1 cellular context compared by ENCODE assay signal in the genomic region with DNA sequence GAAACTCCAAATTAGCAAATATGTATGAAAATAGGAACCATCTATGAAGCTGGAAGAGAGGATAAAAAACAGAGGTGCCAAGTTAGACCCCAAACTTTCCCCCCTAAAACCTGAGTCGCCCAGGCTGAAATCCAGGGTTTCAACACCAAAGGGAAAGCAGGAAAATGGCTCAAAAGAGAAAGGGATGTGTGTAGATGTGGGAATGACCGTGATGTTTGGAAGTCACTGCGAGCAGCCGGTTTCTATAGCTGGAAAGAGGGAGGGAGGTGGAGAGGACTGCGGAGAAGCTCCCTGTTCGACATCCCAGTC.
TF ChIP-seq lines count a peak whose summit lies in the region.

No MANE protein-coding gene starts in this region.

TF ChIP-seq in A549, 52 proteins besides CTCF, POLR2A, EP300 and RAD21 (continued from another document):
- TF ChIP-seq, protein P1, sequence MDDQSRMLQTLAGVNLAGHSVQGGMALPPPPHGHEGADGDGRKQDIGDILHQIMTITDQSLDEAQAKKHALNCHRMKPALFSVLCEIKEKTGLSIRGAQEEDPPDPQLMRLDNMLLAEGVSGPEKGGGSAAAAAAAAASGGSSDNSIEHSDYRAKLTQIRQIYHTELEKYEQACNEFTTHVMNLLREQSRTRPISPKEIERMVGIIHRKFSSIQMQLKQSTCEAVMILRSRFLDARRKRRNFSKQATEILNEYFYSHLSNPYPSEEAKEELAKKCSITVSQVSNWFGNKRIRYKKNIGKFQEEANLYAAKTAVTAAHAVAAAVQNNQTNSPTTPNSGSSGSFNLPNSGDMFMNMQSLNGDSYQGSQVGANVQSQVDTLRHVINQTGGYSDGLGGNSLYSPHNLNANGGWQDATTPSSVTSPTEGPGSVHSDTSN (IDR thresholded peaks at IDR 0.05) = no peak
- no peak for TF ChIP-seq EHMT2 (IDR thresholded peaks at IDR 0.05; ENCODE audit: low read depth)
- no peak for TF ChIP-seq HOXB13 (CRISPR knock-in tag; IDR thresholded peaks at IDR 0.05; ENCODE audit: low read depth)
- no peak for TF ChIP-seq RFX5 (IDR thresholded peaks at IDR 0.05)
- TF ChIP-seq HDAC2 (IDR thresholded peaks at IDR 0.05) = no peak
- no peak for TF ChIP-seq HOXB5 (CRISPR knock-in tag; IDR thresholded peaks at IDR 0.05)
